Comparison of ENCODE assay signal across 1 cellular context in the genomic region with DNA sequence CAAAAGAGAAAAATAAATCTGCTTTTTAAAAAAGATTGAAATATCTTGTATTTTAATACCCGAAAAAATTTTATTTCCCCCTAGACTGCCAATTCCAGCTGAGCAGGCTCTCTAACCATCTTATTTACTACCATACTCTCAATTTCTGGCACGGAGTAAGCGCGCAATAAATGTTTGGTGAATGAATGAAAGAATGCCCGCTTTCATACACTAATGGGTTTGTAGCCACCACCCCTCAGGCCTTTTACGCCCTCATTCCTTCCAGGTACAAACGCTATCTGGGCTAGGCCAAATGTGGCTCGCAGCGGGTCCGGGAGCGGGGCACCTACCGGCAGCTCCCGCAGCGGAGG.
TF ChIP-seq lines count a peak whose summit lies in the region.

No MANE protein-coding gene starts in this region.

TF ChIP-seq in liver, 16 proteins besides CTCF, POLR2A, EP300 and RAD21 (continued from another document):
- TF ChIP-seq, protein P1, sequence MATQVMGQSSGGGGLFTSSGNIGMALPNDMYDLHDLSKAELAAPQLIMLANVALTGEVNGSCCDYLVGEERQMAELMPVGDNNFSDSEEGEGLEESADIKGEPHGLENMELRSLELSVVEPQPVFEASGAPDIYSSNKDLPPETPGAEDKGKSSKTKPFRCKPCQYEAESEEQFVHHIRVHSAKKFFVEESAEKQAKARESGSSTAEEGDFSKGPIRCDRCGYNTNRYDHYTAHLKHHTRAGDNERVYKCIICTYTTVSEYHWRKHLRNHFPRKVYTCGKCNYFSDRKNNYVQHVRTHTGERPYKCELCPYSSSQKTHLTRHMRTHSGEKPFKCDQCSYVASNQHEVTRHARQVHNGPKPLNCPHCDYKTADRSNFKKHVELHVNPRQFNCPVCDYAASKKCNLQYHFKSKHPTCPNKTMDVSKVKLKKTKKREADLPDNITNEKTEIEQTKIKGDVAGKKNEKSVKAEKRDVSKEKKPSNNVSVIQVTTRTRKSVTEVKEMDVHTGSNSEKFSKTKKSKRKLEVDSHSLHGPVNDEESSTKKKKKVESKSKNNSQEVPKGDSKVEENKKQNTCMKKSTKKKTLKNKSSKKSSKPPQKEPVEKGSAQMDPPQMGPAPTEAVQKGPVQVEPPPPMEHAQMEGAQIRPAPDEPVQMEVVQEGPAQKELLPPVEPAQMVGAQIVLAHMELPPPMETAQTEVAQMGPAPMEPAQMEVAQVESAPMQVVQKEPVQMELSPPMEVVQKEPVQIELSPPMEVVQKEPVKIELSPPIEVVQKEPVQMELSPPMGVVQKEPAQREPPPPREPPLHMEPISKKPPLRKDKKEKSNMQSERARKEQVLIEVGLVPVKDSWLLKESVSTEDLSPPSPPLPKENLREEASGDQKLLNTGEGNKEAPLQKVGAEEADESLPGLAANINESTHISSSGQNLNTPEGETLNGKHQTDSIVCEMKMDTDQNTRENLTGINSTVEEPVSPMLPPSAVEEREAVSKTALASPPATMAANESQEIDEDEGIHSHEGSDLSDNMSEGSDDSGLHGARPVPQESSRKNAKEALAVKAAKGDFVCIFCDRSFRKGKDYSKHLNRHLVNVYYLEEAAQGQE (IDR thresholded peaks at IDR 0.05) = no peak
- no peak for TF ChIP-seq HNF4G (IDR thresholded peaks at IDR 0.05)
